10 cellular contexts compared by ENCODE assay signal in the genomic region with DNA sequence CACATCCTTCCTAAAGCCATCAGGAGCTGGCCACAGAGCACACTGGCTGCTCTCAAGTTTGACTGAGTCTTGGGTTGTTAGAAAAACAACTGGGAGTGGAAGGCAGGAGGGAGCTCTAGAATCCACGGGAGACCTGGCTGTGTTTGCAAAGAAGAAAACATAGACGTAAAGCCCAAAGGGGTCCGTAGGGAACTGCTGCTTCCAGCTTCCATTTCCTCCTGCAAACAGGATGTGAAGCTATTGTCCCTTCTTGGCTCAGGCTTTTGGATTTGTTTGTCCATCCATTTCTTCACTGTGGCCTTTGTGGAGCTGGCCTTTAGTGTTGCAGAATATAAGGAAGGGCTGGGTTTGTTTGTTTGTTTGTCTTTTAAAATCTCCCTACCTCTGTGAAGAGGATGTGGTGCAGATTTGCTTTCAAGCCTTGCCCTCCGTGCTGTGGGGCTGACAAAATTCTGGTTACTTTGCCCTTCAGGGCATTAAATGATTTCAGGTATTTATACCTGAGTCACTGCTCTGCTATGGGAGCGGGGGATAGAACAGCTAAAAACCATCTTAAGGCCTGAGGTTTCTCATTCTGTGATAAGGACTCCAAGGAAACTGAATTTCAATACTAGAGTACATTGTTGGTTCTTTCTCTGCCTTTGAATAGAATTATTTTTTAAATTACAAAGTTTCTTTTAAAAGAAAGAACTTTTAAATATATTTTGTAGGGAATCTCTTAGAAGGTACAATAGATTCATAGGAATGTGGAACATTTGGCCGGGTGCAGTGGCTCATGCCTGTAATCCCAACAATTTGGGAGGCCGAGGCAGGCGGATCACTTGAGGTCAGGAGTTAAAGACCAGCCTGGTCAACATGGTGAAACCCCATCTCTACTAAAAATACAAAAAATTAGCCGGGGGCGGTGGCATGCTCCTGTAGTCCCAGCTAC.
DNase-seq lines count a peak whose midpoint lies in the region; ATAC-seq and TF ChIP-seq lines count a peak whose summit lies in the region.
"Had no signal": no experiment of that assay in that cellular context is flagged by ENCODE, and none has a peak within 500 bp of the region (broad histone marks: within the 10 kb centered on the region; RNA-seq: fewer than 3 reads in every experiment).

No MANE protein-coding gene starts in this region.

- intact Hi-C loops in IMR-90 (cut with micrococcal nuclease) (no loop called here), MCF 10A (cut with micrococcal nuclease) (loop anchor here (2.0 kb wide), 1 partner anchor 141 kb away; a partner anchor contains a TSS)

- peak overlapping the region; percentile 43 for H2BK20ac ChIP-seq in IMR-90 (ENCODE audit: low read depth, low read length)

- H3K4me2 ChIP-seq in IMR-90 (ENCODE audit: low read depth, low read length): no peak overlapping the region

- H3K9me3 Mint-ChIP-seq in MCF 10A (ENCODE audit: unreplicated experiment) (no peaks in the 10 kb centered on the region), immature natural killer cell (no peaks in the 10 kb centered on the region)
- H3K9me3 Mint-ChIP-seq: activated CD4-positive, alpha-beta T cell treated with anti-CD3 and anti-CD28 coated beads, Interleukin-2, amount 10 ng/mL, durations not matched to agents 24 days and 14 days had no signal

- 33% methylated on average over 1 of the region's 10 CpGs; no CpG with 5 or more reads in 1 of the 2 experiments for WGBS in IMR-90 (ENCODE audit: extremely low coverage in 2 of 2, insufficient read length in 1 of 2), 2 experiments

- H3K27me3 ChIP-seq in IMR-90 (ENCODE audit: control insufficient read depth, insufficient read depth, low read length) (no peaks in the 10 kb centered on the region), subcutaneous abdominal adipose tissue (ENCODE audit: control insufficient read depth in 5 of 5, insufficient read depth in 4 of 5, low read length in 5 of 5) (no peaks in the 10 kb centered on the region)

- peak overlapping the region; percentile 17 for H4K91ac ChIP-seq in IMR-90 (ENCODE audit: insufficient read depth, low read depth, low read length)

- H2BK15ac ChIP-seq in IMR-90 (ENCODE audit: low read depth, low read length): peak overlapping the region; percentile 55; the same call in 2 of the 3 replicates

- H3K56ac ChIP-seq in IMR-90 (ENCODE audit: extremely low read depth, insufficient read depth, low read length): no peak overlapping the region

- peak overlapping the region; percentile 73 for H2BK120ac ChIP-seq in IMR-90 (ENCODE audit: low read depth, low read length)

- H3K4me3 ChIP-seq in IMR-90 (ENCODE audit: insufficient read depth, low read depth, low read length) (no peak overlapping the region), subcutaneous abdominal adipose tissue (ENCODE audit: low read depth in 1 of 5, low read length in 5 of 5) (peak overlapping the region in 1 of 5 donors; percentile 31)

- peaks cover 0 to 30% of the 10 kb centered on the region in 2 experiments; a peak in 2 of 4 replicates for H3K79me1 ChIP-seq in IMR-90 (ENCODE audit: low read depth in 1 of 2, low read length in 2 of 2)

- H3K9me3 ChIP-seq in IMR-90 (ENCODE audit: control insufficient read depth, insufficient read depth, low read length) (no peaks in the 10 kb centered on the region), subcutaneous abdominal adipose tissue (ENCODE audit: control insufficient read depth in 5 of 5, low read length in 5 of 5) (no peaks in the 10 kb centered on the region)

- H3K18ac ChIP-seq in IMR-90 (ENCODE audit: low read depth, low read length): peak overlapping the region; percentile 1

- H3K23ac ChIP-seq in IMR-90 (ENCODE audit: low read depth, low read length): peak overlapping the region; percentile 1; the same call in 1 of the 2 replicates

- peaks cover 8% of the 10 kb centered on the region for H4K20me1 ChIP-seq in IMR-90 (ENCODE audit: insufficient read depth, low read length)

- peak overlapping the region; percentile 47 for H2AK5ac ChIP-seq in IMR-90 (ENCODE audit: low read depth, low read length)

- H4K5ac ChIP-seq in IMR-90 (ENCODE audit: low read depth, low read length): peak overlapping the region; percentile 21

- peak overlapping the region; percentile 42 for H3K14ac ChIP-seq in IMR-90 (replicated peaks; ENCODE audit: low read depth, low read length)

- H3K9me1 ChIP-seq in IMR-90 (ENCODE audit: insufficient read depth, low read length): peaks cover 15% of the 10 kb centered on the region

- TF ChIP-seq POLR2A in IMR-90 (IDR thresholded peaks at IDR 0.05; ENCODE audit: low read depth, low read length): no peak

- BruUV-seq in IMR-90 (replicated peaks; lab: Mats Ljungman, UMichigan) (no TSS peak), MCF 10A (replicated peaks; lab: Mats Ljungman, UMichigan) (no TSS peak)

- H3K36me3 Mint-ChIP-seq in MCF 10A (ENCODE audit: insufficient read depth, unreplicated experiment) (peaks cover 46% of the 10 kb centered on the region), immature natural killer cell (peaks cover 0 to 5% (median 0%) of the 10 kb centered on the region in 3 donors)

- H3K27ac ChIP-seq in IMR-90 (ENCODE audit: insufficient read depth, low read length): peak overlapping the region; percentile 28; the same call in 1 of the 2 replicates
- peak overlapping the region; percentile 93 for H3K27ac ChIP-seq in subcutaneous abdominal adipose tissue (ENCODE audit: low read depth, low read length)

- dilution Hi-C loops in IMR-90 (cut with HindIII; ENCODE audit: low sequenced_read_pairs, unreplicated experiment): no loop called here

- H3K27me3 Mint-ChIP-seq in MCF 10A (ENCODE audit: insufficient read depth, unreplicated experiment): no peaks in the 10 kb centered on the region
- H3K27me3 Mint-ChIP-seq in immature natural killer cell (ENCODE audit: low read depth in 3 of 3): peaks cover 0 to 3% (median 0%) of the 10 kb centered on the region in 3 donors
- H3K27me3 Mint-ChIP-seq: activated CD4-positive, alpha-beta T cell treated with anti-CD3 and anti-CD28 coated beads, Interleukin-2, amount 10 ng/mL, durations not matched to agents 24 days and 14 days had no signal

- no peak for TF ChIP-seq CTCF in IMR-90 (conservative IDR thresholded peaks at IDR 0.05; ENCODE audit: low read depth, low read length)
- TF ChIP-seq CTCF in MCF 10A (IDR thresholded peaks at IDR 0.05; ENCODE audit: unreplicated experiment): no peak

- H2AK9ac ChIP-seq in IMR-90 (replicated peaks; ENCODE audit: low read depth, low read length, poor library complexity): no peak overlapping the region

- H3K36me3 ChIP-seq in IMR-90 (ENCODE audit: control insufficient read depth, insufficient read depth, low read length): peaks cover 3% of the 10 kb centered on the region; the same call in 1 of the 2 replicates
- H3K36me3 ChIP-seq in subcutaneous abdominal adipose tissue (ENCODE audit: control insufficient read depth in 5 of 5, insufficient read depth in 5 of 5, low read length in 5 of 5): peaks cover 0 to 4% (median 0%) of the 10 kb centered on the region in 5 donors

- peak overlapping the region; percentile 46 for H2BK5ac ChIP-seq in IMR-90 (ENCODE audit: low read depth, low read length, poor library complexity, severe bottlenecking)

- H3K27ac Mint-ChIP-seq in MCF 10A (ENCODE audit: low read depth, unreplicated experiment): peak overlapping the region; percentile 83
- H3K27ac Mint-ChIP-seq in immature natural killer cell: no peak overlapping the region

- H4K8ac ChIP-seq in IMR-90 (ENCODE audit: low read depth in 2 of 2, low read length in 2 of 2): peak overlapping the region in 1 of 2 experiments; percentile 47; a peak in 2 of 4 replicates

- POLR2A ChIA-PET in IMR-90 (lab: Charles Lee; ENCODE audit: unreplicated experiment) (interaction anchor here (0.6 to 0.7 kb wide), 2 partner anchors 156 to 366 kb away, joined by 3 read pairs; no protein-coding TSS in a partner anchor), MCF 10A (lab: Yijun Ruan, JAX) (interaction anchor here (0.6 to 9.7 kb wide), 38 partner anchors 7 to 576 kb away, joined by 3 to 202 read pairs (median 4); a partner anchor contains a TSS)

- DNase-seq in IMR-90 (no peak), MCF 10A (ENCODE audit: unreplicated experiment) (peak; percentile 71), islet precursor cell (peak; percentile 60), globus pallidus (ENCODE audit: low spot score) (no peak), immature natural killer cell (no peak)
- DNase-seq: Karpas-422 had no signal

- no peak for TF ChIP-seq RAD21 in IMR-90 (IDR thresholded peaks at IDR 0.05; ENCODE audit: low read length)

- H3K4me1 ChIP-seq in IMR-90 (ENCODE audit: control insufficient read depth, insufficient read depth, low read length): peaks cover 20% of the 10 kb centered on the region
- H3K4me1 ChIP-seq in subcutaneous abdominal adipose tissue (ENCODE audit: control insufficient read depth in 5 of 5, insufficient read depth in 5 of 5, low read length in 5 of 5): peaks cover 16 to 48% (median 37%) of the 10 kb centered on the region in 5 donors

- ATAC-seq in IMR-90 (ENCODE audit: low read depth) (no peak), GM18502 (IDR thresholded peaks at IDR 0.05; ENCODE audit: poor library complexity, unreplicated experiment) (no peak), HG03521 (IDR thresholded peaks at IDR 0.05; ENCODE audit: unreplicated experiment) (no peak)

- H3K4ac ChIP-seq in IMR-90 (ENCODE audit: low read depth, low read length): peak overlapping the region; percentile 71

- no peak overlapping the region; the same call in 1 of the 2 replicates for H3K9ac ChIP-seq in IMR-90 (ENCODE audit: low read depth, low read length)
- peak overlapping the region in 2 of 5 donors; percentile 30 to 63 for H3K9ac ChIP-seq in subcutaneous abdominal adipose tissue (ENCODE audit: low read length in 5 of 5)

- peak overlapping the region; percentile 57 for H3K4me3 Mint-ChIP-seq in MCF 10A (ENCODE audit: unreplicated experiment)
- no peak overlapping the region for H3K4me3 Mint-ChIP-seq in immature natural killer cell
- H3K4me3 Mint-ChIP-seq: activated CD4-positive, alpha-beta T cell treated with anti-CD3 and anti-CD28 coated beads, Interleukin-2, amount 10 ng/mL, durations not matched to agents 24 days and 14 days had no signal

- H2AFZ ChIP-seq in IMR-90 (replicated peaks; ENCODE audit: low read length, poor library complexity): no peak overlapping the region

- CTCF ChIA-PET in IMR-90 (lab: Yijun Ruan, JAX) (interaction anchor here (0.6 to 1.9 kb wide), 7 partner anchors 9 to 1832 kb away, joined by 3 to 6 read pairs (median 3); no protein-coding TSS in a partner anchor), MCF 10A (lab: Yijun Ruan, JAX) (interaction anchor here (0.6 to 2.7 kb wide), 16 partner anchors 11 to 941 kb away, joined by 3 to 43 read pairs (median 5); no protein-coding TSS in a partner anchor)

- in situ Hi-C loops in IMR-90 (cut with MboI; ENCODE audit: low sequenced_read_pairs): loop anchor here (5.0 kb wide), 1 partner anchor 74 kb away; a partner anchor contains a TSS

- H3K4me1 Mint-ChIP-seq in MCF 10A (ENCODE audit: insufficient read depth, unreplicated experiment) (peaks cover 70% of the 10 kb centered on the region), immature natural killer cell (no peaks in the 10 kb centered on the region)

Comparison
In these comparisons a context has a peak if more than half of its experiments do, and no peak if none do; other contexts are left out.
1. DNase-seq: peak in MCF 10A (single experiment) and islet precursor cell (single experiment); none in IMR-90 (single experiment), globus pallidus (single experiment) and immature natural killer cell (0 of 3).